ENCODE assay signal across 28 cellular contexts in genomic region chr7:41907444-41907843, GRCh38.
"Had no signal": no experiment of that assay in that cellular context is flagged by ENCODE, and none has a peak within 500 bp of the region (broad histone marks: within the 10 kb centered on the region; RNA-seq: fewer than 3 reads in every experiment).

No MANE protein-coding gene starts in this region.

- H3K4me3 ChIP-seq: breast epithelium, SK-N-MC had no signal

- ATAC-seq: activated CD4-positive, CD25-positive, alpha-beta regulatory T cell treated with anti-CD3 and anti-CD28 coated beads, Interleukin-2, amount 50 U/mL, for 24 hours; activated CD8-positive, alpha-beta T cell treated with anti-CD3 and anti-CD28 coated beads, Interleukin-2, amount 10 ng/mL, durations not matched to agents 7 days and 5 days; Panc1; Right ventricle myocardium inferior; T-cell had no signal

- H3K36me3 ChIP-seq: breast epithelium had no signal

- H3K4me3 Mint-ChIP-seq: activated CD8-positive, alpha-beta T cell treated with anti-CD3 and anti-CD28 coated beads, Interleukin-2, amount 10 ng/mL, durations not matched to agents 7 days and 5 days; activated naive CD4-positive, alpha-beta T cell treated with anti-CD3 and anti-CD28 coated beads, Interleukin-2, amount 50 U/mL, for 24 hours; T-cell had no signal

- H3K36me3 Mint-ChIP-seq: activated naive CD4-positive, alpha-beta T cell treated with anti-CD3 and anti-CD28 coated beads, Interleukin-2, amount 50 U/mL, for 24 hours; T-cell had no signal

- H3K4me1 ChIP-seq: breast epithelium had no signal

- H3K27ac ChIP-seq: breast epithelium, SK-N-MC, VCaP had no signal

- H3K27me3 Mint-ChIP-seq: T-cell had no signal

- H3K27me3 ChIP-seq: breast epithelium had no signal

- H3K4me1 Mint-ChIP-seq: activated naive CD4-positive, alpha-beta T cell treated with anti-CD3 and anti-CD28 coated beads, Interleukin-2, amount 50 U/mL, for 24 hours; T-cell had no signal

- DNase-seq: activated CD4-positive, alpha-beta T cell treated with anti-CD3 and anti-CD28 coated beads for 4 hours; activated CD8-positive, alpha-beta memory T cell treated with anti-CD3 and anti-CD28 coated beads, Interleukin-2, amount 50 U/mL, for 48 hours; activated CD8-positive, alpha-beta T cell treated with anti-CD3 and anti-CD28 coated beads, Interleukin-2, amount 10 ng/mL, durations not matched to agents 7 days and 5 days; activated T-cell treated with anti-CD3 and anti-CD28 coated beads, Interleukin-2, amount 50 U/mL, for 1 hour; aorta; caudate nucleus; Kasumi-1; NCI-H1092 treated with DMSO at 0.1 percent for 48 hours; NCI-H1417 treated with DMSO at 0.1 percent for 48 hours; NCI-H1694; NCI-H2029; NCI-H2107; NCI-H345; NCI-H510A; NCI-H69; NK-92 treated with Interleukin-12 subunit alpha and Interleukin-12 subunit beta, amount 100 ng/mL, for 24 hours; OCI-M1; RPMI8226; T-cell; T-helper 2 cell; T1000 had no signal

- H3K27ac Mint-ChIP-seq: activated CD8-positive, alpha-beta T cell treated with anti-CD3 and anti-CD28 coated beads, Interleukin-2, amount 10 ng/mL, durations not matched to agents 7 days and 5 days; activated naive CD4-positive, alpha-beta T cell treated with anti-CD3 and anti-CD28 coated beads, Interleukin-2, amount 50 U/mL, for 24 hours; T-cell had no signal

- H3K9me3 ChIP-seq: breast epithelium had no signal
